ENCODE assay signal across 8 cellular contexts in the genomic region with DNA sequence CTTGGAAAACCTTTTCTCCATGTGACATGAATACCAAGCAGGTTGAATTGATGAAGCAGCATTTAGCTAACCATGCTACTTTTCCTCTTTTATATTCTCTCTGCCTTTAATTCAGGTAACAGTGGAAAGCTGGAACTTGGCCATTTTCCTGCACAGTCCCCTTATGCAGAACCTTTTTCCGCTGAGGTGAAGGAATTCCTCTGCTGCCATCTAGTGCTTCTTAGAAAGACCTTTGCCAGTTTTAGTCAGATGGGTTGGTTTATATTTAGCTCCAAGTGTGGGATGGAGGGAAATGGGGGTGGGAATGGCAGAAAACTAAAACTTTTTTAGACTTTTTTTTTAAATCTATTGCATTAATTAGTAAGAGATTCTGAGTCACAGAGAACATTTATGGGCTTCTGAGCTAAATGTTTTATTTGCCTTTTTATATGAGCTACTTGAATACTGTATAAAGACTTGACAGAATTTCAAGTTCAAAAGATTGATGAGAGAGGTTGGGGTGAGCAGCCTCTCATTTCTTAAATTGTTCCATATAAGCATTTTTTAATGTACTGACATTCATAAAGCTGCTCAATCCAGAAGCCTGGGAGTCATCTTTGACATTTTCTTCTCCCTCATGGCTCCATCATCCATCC.
A peak's percentile ranks its signal among the peaks of the same experiment; 100 is the strongest.
DNase-seq lines count a peak whose midpoint lies in the region; ATAC-seq, FAIRE-seq and TF ChIP-seq lines count a peak whose summit lies in the region.

No MANE protein-coding gene starts in this region.

- FAIRE-seq in HepG2 (lab: Jason Lieb, UNC): peak; percentile 8

- H3K27ac ChIP-seq in HepG2 (ENCODE audit: extremely low read length, insufficient read depth, low read length): no peak overlapping the region

- TF ChIP-seq EP300 in HepG2 (IDR thresholded peaks at IDR 0.05; ENCODE audit: low read depth in 2 of 2, low read length in 2 of 2) (no peak), HepG2 (CRISPR knock-in tag; IDR thresholded peaks at IDR 0.05; ENCODE audit: borderline replicate concordance) (no peak)

- H3K9ac ChIP-seq in HepG2 (ENCODE audit: insufficient read depth, low read depth, low read length): no peak overlapping the region

- in situ Hi-C loops in G401 (cut with HindIII; ENCODE audit: low sequenced_read_pairs): no loop called here
- in situ Hi-C loops in HepG2 (cut with HindIII; ENCODE audit: extremely low pct_ligation_motif_present, low pct_unique_long_range_greater_than_20kb): loop anchor here (25.0 kb wide), 1 partner anchor 1252 kb away; no protein-coding TSS in a partner anchor

- CTCF ChIA-PET in HepG2 (lab: Yijun Ruan, JAX; ENCODE audit: low intra/inter-chr PET ratio, low total read pairs): interaction anchor here (1.5 kb wide), 1 partner anchor 86 kb away, joined by 5 read pairs; no protein-coding TSS in a partner anchor

- H3K4me2 ChIP-seq in HepG2 (ENCODE audit: low read depth, low read length): no peak overlapping the region

- TF ChIP-seq CTCF in HepG2 (CRISPR knock-in tag; IDR thresholded peaks at IDR 0.05): peak; percentile 70

- H3K27me3 ChIP-seq in HepG2 (ENCODE audit: control insufficient read depth in 1 of 2, insufficient read depth in 2 of 2, low read length in 2 of 2): no peaks in the 10 kb centered on the region

- no peaks in the 10 kb centered on the region for H3K36me3 ChIP-seq in HepG2 (replicated peaks in 1 of 2; ENCODE audit: control insufficient read depth in 1 of 2, insufficient read depth in 2 of 2, low read length in 2 of 2)

- no TSS peak for BruUV-seq in HepG2 (replicated peaks; lab: Mats Ljungman, UMichigan)

- POLR2A ChIA-PET in HepG2 (lab: Yijun Ruan, JAX): no interaction called here

- peak; percentile 80 for DNase-seq in G401 (ENCODE audit: low spot score)
- peak; percentile 49 for DNase-seq in HS-5 (ENCODE audit: low read depth)
- peak; percentile 78 for DNase-seq in NCI-H82 treated with DMSO at 0.1 percent for 48 hours (lab: John Stamatoyannopoulos, UW; ENCODE audit: unreplicated experiment)
- DNase-seq in cerebellum (ENCODE audit: low spot score): peak; percentile 57
- DNase-seq in HepG2 (ENCODE audit: low spot score): peak; percentile 54
- DNase-seq in HK-2 (ENCODE audit: unreplicated experiment): no peak

- no peak overlapping the region for H2AFZ ChIP-seq in HepG2 (ENCODE audit: low read length)

- intact Hi-C loops in HepG2 (cut with micrococcal nuclease; ENCODE audit: unreplicated experiment): loop anchor here (1.0 kb wide), 1 partner anchor 86 kb away; no protein-coding TSS in a partner anchor

- no peak for TF ChIP-seq RAD21 in HepG2 (CRISPR knock-in tag; IDR thresholded peaks at IDR 0.05)

- H4K20me1 ChIP-seq in HepG2 (ENCODE audit: insufficient read depth, low read length): no peaks in the 10 kb centered on the region

- no peak overlapping the region for H3K4me3 ChIP-seq in HepG2 (replicated peaks in 1 of 3; ENCODE audit: insufficient read depth in 1 of 3, low read depth in 2 of 3, low read length in 3 of 3)

- TF ChIP-seq POLR2A in HepG2 (IDR thresholded peaks at IDR 0.05; ENCODE audit: insufficient read depth in 1 of 2, low read depth in 2 of 2, low read length in 2 of 2): no peak

- ATAC-seq in HepG2 (peak; percentile 83), HG03457 (IDR thresholded peaks at IDR 0.05; ENCODE audit: unreplicated experiment) (no peak), HG02763 (IDR thresholded peaks at IDR 0.05; ENCODE audit: unreplicated experiment) (no peak)

- H3K9me3 ChIP-seq in HepG2 (ENCODE audit: low read length): no peaks in the 10 kb centered on the region

- 7% methylated on average over 1 of the region's 1 CpG for WGBS in HepG2 (ENCODE audit: low lambda C conversion rate)

- H3K4me1 ChIP-seq in HepG2 (ENCODE audit: insufficient read depth, low read length): no peaks in the 10 kb centered on the region

- H3K79me2 ChIP-seq in HepG2 (ENCODE audit: insufficient read depth, low read length): no peaks in the 10 kb centered on the region

TF ChIP-seq in HepG2, 621 proteins besides CTCF, POLR2A, EP300 and RAD21:
- TF ChIP-seq, protein P1, sequence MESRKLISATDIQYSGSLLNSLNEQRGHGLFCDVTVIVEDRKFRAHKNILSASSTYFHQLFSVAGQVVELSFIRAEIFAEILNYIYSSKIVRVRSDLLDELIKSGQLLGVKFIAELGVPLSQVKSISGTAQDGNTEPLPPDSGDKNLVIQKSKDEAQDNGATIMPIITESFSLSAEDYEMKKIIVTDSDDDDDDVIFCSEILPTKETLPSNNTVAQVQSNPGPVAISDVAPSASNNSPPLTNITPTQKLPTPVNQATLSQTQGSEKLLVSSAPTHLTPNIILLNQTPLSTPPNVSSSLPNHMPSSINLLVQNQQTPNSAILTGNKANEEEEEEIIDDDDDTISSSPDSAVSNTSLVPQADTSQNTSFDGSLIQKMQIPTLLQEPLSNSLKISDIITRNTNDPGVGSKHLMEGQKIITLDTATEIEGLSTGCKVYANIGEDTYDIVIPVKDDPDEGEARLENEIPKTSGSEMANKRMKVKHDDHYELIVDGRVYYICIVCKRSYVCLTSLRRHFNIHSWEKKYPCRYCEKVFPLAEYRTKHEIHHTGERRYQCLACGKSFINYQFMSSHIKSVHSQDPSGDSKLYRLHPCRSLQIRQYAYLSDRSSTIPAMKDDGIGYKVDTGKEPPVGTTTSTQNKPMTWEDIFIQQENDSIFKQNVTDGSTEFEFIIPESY (CRISPR knock-in tag; IDR thresholded peaks at IDR 0.05): no peak
- TF ChIP-seq SMC3 (IDR thresholded peaks at IDR 0.05; ENCODE audit: low read length) (peak; percentile 58), STAG1 (CRISPR knock-in tag; IDR thresholded peaks at IDR 0.05) (peak; percentile 78), HNRNPK (IDR thresholded peaks at IDR 0.05; ENCODE audit: low read depth, low read length, poor library complexity, severe bottlenecking) (peak; percentile 18)
